8 cellular contexts compared by ENCODE assay signal in genomic region chr12:121789800-121790748, GRCh38. TPM values are rescaled to one million over a fixed set of nuclear protein-coding genes. Genes with fewer than 3 reads are reported as not detected.
DNase-seq lines count a peak whose midpoint lies in the region; ATAC-seq lines count a peak whose summit lies in the region.

No MANE protein-coding gene starts in this region.

- H3K27ac Mint-ChIP-seq in T-helper 2 cell treated with Interferon-gamma antibody and Interleukin-4, amounts not matched to agents 5 μg/mL and 100 μg/mL, for 36 hours, result peak overlapping the region; percentile 100
- H3K27ac Mint-ChIP-seq in naive B cell, result peak overlapping the region; percentile 99 to 100 (median 100)

- H3K4me1 Mint-ChIP-seq in T-helper 2 cell treated with Interferon-gamma antibody and Interleukin-4, amounts not matched to agents 5 μg/mL and 100 μg/mL, for 36 hours (ENCODE audit: low read depth), result peaks cover 63% of the 10 kb centered on the region
- H3K4me1 Mint-ChIP-seq in naive B cell, result peaks cover 53 to 81% (median 81%) of the 10 kb centered on the region in 3 donors

- DNase-seq in T-helper 2 cell treated with Interferon-gamma antibody and Interleukin-4, amounts not matched to agents 5 μg/mL and 100 μg/mL, for 36 hours (ENCODE audit: low spot score), result peak; percentile 92
- DNase-seq in naive B cell (peak; percentile 97), substantia nigra (lab: John Stamatoyannopoulos, UW) (peak in 29 of 49 donors; percentile 6 to 78 (median 34)), epidermal melanocyte (ENCODE audit: insufficient read length, low spot score) (no peak), NCI-H748 (lab: John Stamatoyannopoulos, UW; ENCODE audit: unreplicated experiment) (no peak)

- peaks cover 49% of the 10 kb centered on the region for H3K36me3 Mint-ChIP-seq in T-helper 2 cell treated with Interferon-gamma antibody and Interleukin-4, amounts not matched to agents 5 μg/mL and 100 μg/mL, for 36 hours (ENCODE audit: low read depth)
- no peaks in the 10 kb centered on the region for H3K36me3 Mint-ChIP-seq in naive B cell

- peak; percentile 46 for ATAC-seq in GM18867 (IDR thresholded peaks at IDR 0.05; ENCODE audit: unreplicated experiment)
- ATAC-seq in HG03097 (IDR thresholded peaks at IDR 0.05; ENCODE audit: low FRiP score, unreplicated experiment), result peak; percentile 39
- ATAC-seq in naive B cell (ENCODE audit: low read depth in 2 of 2), result peak; percentile 69 to 70

- H3K27ac ChIP-seq in angular gyrus (ENCODE audit: low read depth, low read length) (peak overlapping the region; percentile 64), substantia nigra (ENCODE audit: low read depth, low read length, poor library complexity, severe bottlenecking) (peak overlapping the region; percentile 49)

- H3K4me3 Mint-ChIP-seq in T-helper 2 cell treated with Interferon-gamma antibody and Interleukin-4, amounts not matched to agents 5 μg/mL and 100 μg/mL, for 36 hours, result peak overlapping the region; percentile 99
- peak overlapping the region; percentile 84 to 96 (median 92) for H3K4me3 Mint-ChIP-seq in naive B cell

- H3K9me3 Mint-ChIP-seq in T-helper 2 cell treated with Interferon-gamma antibody and Interleukin-4, amounts not matched to agents 5 μg/mL and 100 μg/mL, for 36 hours, result no peaks in the 10 kb centered on the region
- no peaks in the 10 kb centered on the region for H3K9me3 Mint-ChIP-seq in naive B cell

- no peaks in the 10 kb centered on the region for H3K27me3 Mint-ChIP-seq in T-helper 2 cell treated with Interferon-gamma antibody and Interleukin-4, amounts not matched to agents 5 μg/mL and 100 μg/mL, for 36 hours (ENCODE audit: low read depth)
- H3K27me3 Mint-ChIP-seq in naive B cell, result no peaks in the 10 kb centered on the region

RNA-seq across cellular contexts. Expression of gene RHOF, which starts 3.4 kb away (rescaled TPM):
- 10 to 100 TPM; 40.2 to 63.9 (median 50.2) TPM for polyA plus RNA-seq in naive B cell (ENCODE audit: low read depth in 6 of 6)

RNA-seq across cellular contexts. Expression of gene SETD1B, which starts 13.7 kb away (rescaled TPM):
- 1 to 10 TPM in 2 of 6 donors, under 1 TPM in 4; 0.64 to 3.0 (median 0.91) TPM for polyA plus RNA-seq in naive B cell (ENCODE audit: low read depth in 6 of 6)

Comparison
In these comparisons a context has a peak if more than half of its experiments do, and no peak if none do; other contexts are left out.
1. DNase-seq: peak in T-helper 2 cell treated with Interferon-gamma antibody and Interleukin-4, amounts not matched to agents 5 μg/mL and 100 μg/mL, for 36 hours (single experiment), naive B cell (single experiment) and substantia nigra (29 of 49); none in epidermal melanocyte (single experiment) and NCI-H748 (single experiment).
2. Peak in every context shown above with its lines, with median percentiles within 50 percentile points of each other: ATAC-seq.